Comparison of ENCODE assay signal across 8 cellular contexts in genomic region chr10:60572511-60573194, GRCh38.
DNase-seq lines count a peak whose midpoint lies in the region; ATAC-seq and TF ChIP-seq lines count a peak whose summit lies in the region.

No MANE protein-coding gene starts in this region.

- H3K4me3 ChIP-seq in AG09309 (ENCODE audit: control insufficient read depth, low read depth, low read length) (peak overlapping the region; percentile 37), SJCRH30 (peak overlapping the region; percentile 51)

- no peaks in the 10 kb centered on the region for H3K36me3 ChIP-seq in SJCRH30

- H3K27ac Mint-ChIP-seq in chondrocyte (ENCODE audit: unreplicated experiment), result peak overlapping the region; percentile 79

- CTCF ChIA-PET in GM10248 (lab: Yijun Ruan, JAX), result interaction anchor here (1.5 kb wide), 1 partner anchor 10 kb away, joined by 4 read pairs; no protein-coding TSS in a partner anchor

- H3K27me3 ChIP-seq in SJCRH30, result no peaks in the 10 kb centered on the region

- peaks cover 1% of the 10 kb centered on the region for H3K36me3 Mint-ChIP-seq in chondrocyte (ENCODE audit: low read depth)

- no peaks in the 10 kb centered on the region for H3K9me3 ChIP-seq in SJCRH30 (replicated peaks)

- H3K4me3 Mint-ChIP-seq in chondrocyte (ENCODE audit: unreplicated experiment), result peak overlapping the region; percentile 79

- H3K4me1 Mint-ChIP-seq in chondrocyte (ENCODE audit: low read depth), result peaks cover 43% of the 10 kb centered on the region

- POLR2A ChIA-PET in GM10248 (lab: Yijun Ruan, JAX), result no interaction called here

- H3K9me3 Mint-ChIP-seq in chondrocyte (ENCODE audit: low read depth), result peaks cover 8% of the 10 kb centered on the region

- ATAC-seq in HG02678 (IDR thresholded peaks at IDR 0.05; ENCODE audit: unreplicated experiment) (peak; percentile 40), GM19351 (IDR thresholded peaks at IDR 0.05; ENCODE audit: unreplicated experiment) (no peak)

- DNase-seq in AG09309 (ENCODE audit: low read depth) (peak; percentile 21), SJCRH30 (peak; percentile 48 to 68), chondrocyte (ENCODE audit: low spot score) (no peak), left kidney (ENCODE audit: low read depth, low spot score) (peak; percentile 96), GM10248 (ENCODE audit: extremely low spot score) (no peak)
- DNase-seq in stimulated activated CD4-positive, alpha-beta T cell treated with anti-CD3 and anti-CD28 coated beads, Interleukin-15, amount 100 ng/mL, for 24 hours, result peak; percentile 49

- TF ChIP-seq CTCF in AG09309 (IDR thresholded peaks at IDR 0.05; ENCODE audit: control insufficient read depth, insufficient read depth, low read depth, low read length, missing control alignments) (no peak), chondrocyte (IDR thresholded peaks at IDR 0.05) (no peak), GM10248 (IDR thresholded peaks at IDR 0.05; ENCODE audit: control extremely low read depth, extremely low read depth, low read depth, missing control alignments) (no peak)

- H3K4me1 ChIP-seq in SJCRH30, result peaks cover 2% of the 10 kb centered on the region; the same call in 1 of the 2 replicates

- no peaks in the 10 kb centered on the region for H3K27me3 Mint-ChIP-seq in chondrocyte (ENCODE audit: low read depth)

- H3K27ac ChIP-seq in SJCRH30, result no peak overlapping the region; the same call in 1 of the 2 replicates

Comparison
In these comparisons a context has a peak if more than half of its experiments do, and no peak if none do; other contexts are left out.
1. DNase-seq: peak in AG09309 (single experiment), SJCRH30 (2 of 2), left kidney (single experiment) and stimulated activated CD4-positive, alpha-beta T cell treated with anti-CD3 and anti-CD28 coated beads, Interleukin-15, amount 100 ng/mL, for 24 hours (single experiment); none in chondrocyte (single experiment) and GM10248 (single experiment).